19 cellular contexts compared by ENCODE assay signal in the genomic region with DNA sequence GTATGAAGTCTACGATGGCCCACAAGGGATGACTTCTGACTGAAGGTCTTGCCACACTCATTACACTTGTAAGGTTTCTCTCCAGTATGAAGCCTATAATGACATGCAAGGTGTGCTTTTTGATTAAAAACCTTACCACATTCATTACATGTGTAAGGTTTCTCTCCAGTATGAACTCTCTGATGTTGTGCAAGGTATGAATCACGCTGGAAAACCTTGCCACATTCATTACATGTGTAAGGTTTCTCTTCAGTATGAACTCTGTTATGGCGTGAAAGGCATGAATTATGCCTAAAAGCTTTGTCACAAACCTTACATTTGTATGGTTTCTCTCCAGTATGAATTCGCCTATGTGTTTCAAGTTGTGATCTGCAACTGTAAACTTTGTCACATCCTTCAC. TPM values are rescaled to one million over a fixed set of nuclear protein-coding genes. Genes with fewer than 3 reads are reported as not detected.
A peak's percentile ranks its signal among the peaks of the same experiment; 100 is the strongest.
DNase-seq lines count a peak whose midpoint lies in the region; ATAC-seq and TF ChIP-seq lines count a peak whose summit lies in the region.
"Had no signal": no experiment of that assay in that cellular context is flagged by ENCODE, and none has a peak within 500 bp of the region (broad histone marks: within the 10 kb centered on the region; RNA-seq: fewer than 3 reads in every experiment).

No MANE protein-coding gene starts in this region.

- peaks cover 25% of the 10 kb centered on the region for H3K36me3 ChIP-seq in A673 (ENCODE audit: insufficient read depth, low read length, poor library complexity, severe bottlenecking)
- H3K36me3 ChIP-seq in Peyer's patch = peaks cover 0 to 33% (median 0%) of the 10 kb centered on the region in 3 donors

- no peaks in the 10 kb centered on the region for H3K9me3 ChIP-seq in A673 (ENCODE audit: low read depth, low read length, poor library complexity, severe bottlenecking)
- no peaks in the 10 kb centered on the region for H3K9me3 ChIP-seq in Peyer's patch

- H3K4me3 ChIP-seq in A673 (ENCODE audit: low read depth, low read length, poor library complexity, severe bottlenecking) (no peak overlapping the region), Peyer's patch (no peak overlapping the region)
- H3K4me3 ChIP-seq: A549, GM12878, GM23338 had no signal

- TF ChIP-seq CTCF in A673 (conservative IDR thresholded peaks at IDR 0.05; ENCODE audit: low read depth, low read length) (no peak), foreskin keratinocyte (conservative IDR thresholded peaks at IDR 0.05) (no peak), Peyer's patch (IDR thresholded peaks at IDR 0.05) (no peak)

- ATAC-seq in foreskin keratinocyte = no peak
- ATAC-seq: A549, GM12878, GM23338, HCT116 had no signal

- TF ChIP-seq POLR2A in Peyer's patch (IDR thresholded peaks at IDR 0.05) = no peak

- H3K4me1 ChIP-seq in A673 (ENCODE audit: insufficient read depth, low read length, poor library complexity, severe bottlenecking) (no peaks in the 10 kb centered on the region), foreskin keratinocyte (no peaks in the 10 kb centered on the region), Peyer's patch (no peaks in the 10 kb centered on the region)
- H3K4me1 ChIP-seq: A549 had no signal

- CTCF ChIA-PET in A673 (lab: Charles Lee) = no interaction called here

- H3K27ac ChIP-seq in A673 (ENCODE audit: low read depth, low read length, poor library complexity, severe bottlenecking) (no peak overlapping the region), epithelial cell of prostate (peak overlapping the region; percentile 31), foreskin keratinocyte (no peak overlapping the region), Peyer's patch (no peak overlapping the region)
- H3K27ac ChIP-seq: A549 had no signal

- no peaks in the 10 kb centered on the region for H3K27me3 ChIP-seq in A673 (replicated peaks; ENCODE audit: insufficient read depth, low read depth, low read length, poor library complexity)
- no peaks in the 10 kb centered on the region for H3K27me3 ChIP-seq in foreskin keratinocyte
- H3K27me3 ChIP-seq in Peyer's patch = no peaks in the 10 kb centered on the region

- POLR2A ChIA-PET in A673 (lab: Charles Lee; ENCODE audit: low non-redundant PET) = no interaction called here

- DNase-seq in A673 (ENCODE audit: low spot score) = no peak
- peak; percentile 29 for DNase-seq in amniotic epithelial cell (ENCODE audit: low read depth)
- no peak for DNase-seq in epithelial cell of prostate (ENCODE audit: low read depth, low spot score)
- DNase-seq in stimulated activated CD4-positive, alpha-beta T cell treated with anti-CD3 and anti-CD28 coated beads, Interleukin-2, amount 100 ng/mL, for 48 hours = no peak
- DNase-seq in foreskin keratinocyte = no peak
- no peak for DNase-seq in Peyer's patch
- DNase-seq: 8988T; C1 segment of cervical spinal cord; CD4-positive, alpha-beta memory T cell; COR-L47; DMS153; DMS79; EL; GDM1; H9 had no signal

- TSS peak; percentile 24 for BruUV-seq in A673 (replicated peaks; lab: Mats Ljungman, UMichigan)

- intact Hi-C loops in A673 (cut with micrococcal nuclease; ENCODE audit: unreplicated experiment) = no loop called here

RNA-seq across cellular contexts. Expression of gene ZNF83, which starts 15.0 kb away (rescaled TPM):
- total RNA-seq in A673 (2021) = 23.0 and 23.7 TPM in 2 replicates
- total RNA-seq in foreskin keratinocyte = 24.7 and 24.8 TPM in 2 replicates
- polyA plus RNA-seq in foreskin keratinocyte = 6.2 and 6.3 TPM in 2 replicates
- 10 to 100 TPM; 26.6 to 96.6 (median 38.6) TPM for total RNA-seq in Peyer's patch
